Comparison of ENCODE assay signal across 13 cellular contexts in the genomic region with DNA sequence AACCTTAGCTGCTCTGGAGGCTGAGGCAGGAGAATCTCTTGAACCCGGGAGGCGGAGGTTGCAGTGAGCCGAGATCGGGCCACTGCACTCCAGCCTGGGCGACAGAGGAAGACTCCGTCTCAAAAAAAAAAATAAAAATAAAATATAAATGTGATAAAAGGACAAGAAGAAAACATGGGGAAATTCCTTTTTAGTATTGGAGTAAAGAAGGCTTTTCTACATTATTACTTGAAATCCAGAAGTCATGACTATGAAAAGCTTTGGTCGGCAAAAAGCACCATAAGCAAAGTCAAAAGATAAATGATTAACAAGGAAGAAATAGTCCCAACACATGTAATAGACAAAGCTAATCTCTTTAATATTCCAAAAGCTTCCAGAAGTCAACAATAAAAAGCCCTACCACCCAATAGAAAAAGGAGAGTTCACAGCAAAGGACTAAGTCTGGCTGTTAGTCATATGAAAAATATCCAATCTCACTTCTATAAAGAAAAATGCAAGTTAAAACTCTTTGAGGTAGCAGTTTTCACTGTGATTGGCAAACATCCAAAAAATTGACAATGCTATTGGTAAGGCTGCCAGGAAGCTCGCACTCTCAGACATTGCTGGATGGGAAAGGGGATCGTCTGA. TPM values are rescaled to one million over a fixed set of nuclear protein-coding genes. Genes with fewer than 3 reads are reported as not detected.
DNase-seq lines count a peak whose midpoint lies in the region; ATAC-seq and TF ChIP-seq lines count a peak whose summit lies in the region.
"Had no signal": no experiment of that assay in that cellular context is flagged by ENCODE, and none has a peak within 500 bp of the region (broad histone marks: within the 10 kb centered on the region; RNA-seq: fewer than 3 reads in every experiment).

No MANE protein-coding gene starts in this region.

- H3K9me3 ChIP-seq in breast epithelium = no peaks in the 10 kb centered on the region
- H3K9me3 ChIP-seq in prostate gland = no peaks in the 10 kb centered on the region
- H3K9me3 ChIP-seq: vagina had no signal

- H3K4me1 ChIP-seq in breast epithelium (no peaks in the 10 kb centered on the region), prostate gland (replicated peaks) (no peaks in the 10 kb centered on the region)

- H3K36me3 ChIP-seq in breast epithelium = no peaks in the 10 kb centered on the region
- H3K36me3 ChIP-seq in brain microvascular endothelial cell (replicated peaks) = no peaks in the 10 kb centered on the region
- no peaks in the 10 kb centered on the region for H3K36me3 ChIP-seq in prostate gland
- H3K36me3 ChIP-seq: vagina had no signal

- H3K27ac ChIP-seq in breast epithelium (no peak overlapping the region), brain microvascular endothelial cell (no peak overlapping the region), prostate gland (no peak overlapping the region)

- no peak overlapping the region for H3K27ac Mint-ChIP-seq in MCF 10A (ENCODE audit: low read depth, unreplicated experiment)
- peak overlapping the region; percentile 33 for H3K27ac Mint-ChIP-seq in glutamatergic neuron (ENCODE audit: unreplicated experiment)

- ATAC-seq in HG02798 (IDR thresholded peaks at IDR 0.05; ENCODE audit: poor library complexity, unreplicated experiment) = no peak
- ATAC-seq in GM18907 (IDR thresholded peaks at IDR 0.05; ENCODE audit: unreplicated experiment) = no peak

- no peaks in the 10 kb centered on the region for H3K9me3 Mint-ChIP-seq in MCF 10A (ENCODE audit: unreplicated experiment)
- peaks cover 9% of the 10 kb centered on the region for H3K9me3 Mint-ChIP-seq in glutamatergic neuron (ENCODE audit: unreplicated experiment)

- no peaks in the 10 kb centered on the region for H3K27me3 ChIP-seq in breast epithelium
- no peaks in the 10 kb centered on the region for H3K27me3 ChIP-seq in brain microvascular endothelial cell (replicated peaks)
- H3K27me3 ChIP-seq in prostate gland (replicated peaks; ENCODE audit: insufficient read depth) = no peaks in the 10 kb centered on the region
- H3K27me3 ChIP-seq: cardiac muscle cell, vagina had no signal

- H3K4me3 Mint-ChIP-seq in MCF 10A (ENCODE audit: unreplicated experiment) = peak overlapping the region; percentile 89
- no peak overlapping the region for H3K4me3 Mint-ChIP-seq in glutamatergic neuron (ENCODE audit: unreplicated experiment)

- DNase-seq in MCF 10A (ENCODE audit: unreplicated experiment) (no peak), breast epithelium (ENCODE audit: low spot score in 2 of 2) (no peak), SK-MEL-5 (ENCODE audit: low read depth, low spot score) (peak; percentile 4), glutamatergic neuron (no peak), brain microvascular endothelial cell (no peak), prostate gland (ENCODE audit: low spot score) (no peak)
- DNase-seq: activated CD4-positive, CD25-positive, alpha-beta regulatory T cell; DMS79; NCI-H774 had no signal

- 63% methylated on average over 9 of the region's 9 CpGs for WGBS in prostate gland

- TF ChIP-seq CTCF in MCF 10A (IDR thresholded peaks at IDR 0.05; ENCODE audit: unreplicated experiment) (no peak), breast epithelium (IDR thresholded peaks at IDR 0.05) (no peak), glutamatergic neuron (IDR thresholded peaks at IDR 0.05; ENCODE audit: partially characterized antibody, unreplicated experiment) (no peak), brain microvascular endothelial cell (IDR thresholded peaks at IDR 0.05; ENCODE audit: low read depth, low read length, missing control alignments) (no peak), prostate gland (IDR thresholded peaks at IDR 0.05) (no peak)

- in situ Hi-C loops in SK-MEL-5 (cut with HindIII; ENCODE audit: low pct_unique_long_range_greater_than_20kb, low sequenced_read_pairs) (no loop called here), brain microvascular endothelial cell (cut with HindIII; ENCODE audit: low pct_ligation_motif_present, low sequenced_read_pairs) (no loop called here)

- peaks cover 6% of the 10 kb centered on the region for H3K4me1 Mint-ChIP-seq in MCF 10A (ENCODE audit: insufficient read depth, unreplicated experiment)
- H3K4me1 Mint-ChIP-seq in glutamatergic neuron (ENCODE audit: low read depth, unreplicated experiment) = no peaks in the 10 kb centered on the region

- intact Hi-C loops in MCF 10A (cut with micrococcal nuclease) = loop anchor here (5.0 kb wide), 2 partner anchors 222 to 297 kb away; no protein-coding TSS in a partner anchor
- intact Hi-C loops in breast epithelium (cut with DNase I; ENCODE audit: low total_unique reads) = no loop called here
- intact Hi-C loops in prostate gland (cut with DNase I) = loop anchor here (10.0 kb wide), 2 partner anchors 300 to 750 kb away; a partner anchor contains a TSS

- no peaks in the 10 kb centered on the region for H3K27me3 Mint-ChIP-seq in MCF 10A (ENCODE audit: insufficient read depth, unreplicated experiment)
- H3K27me3 Mint-ChIP-seq in glutamatergic neuron (ENCODE audit: unreplicated experiment) = peaks cover 2% of the 10 kb centered on the region

- no peak overlapping the region for H3K4me3 ChIP-seq in breast epithelium
- H3K4me3 ChIP-seq in brain microvascular endothelial cell (ENCODE audit: low read depth, low read length) = no peak overlapping the region
- no peak overlapping the region for H3K4me3 ChIP-seq in prostate gland

- POLR2A ChIA-PET in MCF 10A (lab: Yijun Ruan, JAX) = interaction anchor here (0.7 to 5.0 kb wide), 6 partner anchors 9 to 266 kb away, joined by 3 to 138 read pairs (median 4); a partner anchor contains a TSS

- CTCF ChIA-PET in MCF 10A (lab: Yijun Ruan, JAX) = interaction anchor here (0.7 to 2.3 kb wide), 3 partner anchors 9 to 28 kb away, joined by 3 to 8 read pairs (median 3); no protein-coding TSS in a partner anchor

- H3K36me3 Mint-ChIP-seq in MCF 10A (ENCODE audit: insufficient read depth, unreplicated experiment) (peaks cover 24% of the 10 kb centered on the region), glutamatergic neuron (ENCODE audit: unreplicated experiment) (no peaks in the 10 kb centered on the region)

- BruUV-seq in MCF 10A (replicated peaks; lab: Mats Ljungman, UMichigan) = no TSS peak

- TF ChIP-seq POLR2A in breast epithelium (IDR thresholded peaks at IDR 0.05) (no peak), prostate gland (IDR thresholded peaks at IDR 0.05) (no peak)

RNA-seq across cellular contexts. Expression of a gene that starts 1.5 kb away (rescaled TPM):
- total RNA-seq in MCF 10A (2022) (159 and 172 TPM in 2 replicates), breast epithelium (100 to 1,000 TPM in 2 of 3 donors, 10 to 100 TPM in 1; 69.2 to 122 (median 111) TPM), glutamatergic neuron (ENCODE audit: unreplicated experiment) (118 TPM), prostate gland (100 to 1,000 TPM; 125 to 192 TPM)
- total RNA-seq in SK-MEL-5 (2014; rRNA removed; shearing (Covaris generic)) = 65.5 and 69.6 TPM in 2 replicates
- 107 and 121 TPM in 2 replicates for polyA plus RNA-seq in SK-MEL-5 (2015; cell fraction: cytosol; rRNA removed)
- 42.6 and 48.6 TPM in 2 replicates for polyA plus RNA-seq in SK-MEL-5 (2015; cell fraction: nucleus; rRNA removed)

RNA-seq across cellular contexts. Expression of a gene that starts 10.4 kb away (rescaled TPM):
- total RNA-seq in MCF 10A (2022) (57.6 and 78.1 TPM in 2 replicates), breast epithelium (10 to 100 TPM; 47.4 to 75.4 (median 73.6) TPM), glutamatergic neuron (ENCODE audit: unreplicated experiment) (42.4 TPM), prostate gland (100 to 1,000 TPM in 1 of 2 donors, 10 to 100 TPM in 1; 77.1 to 107 TPM)
- total RNA-seq in SK-MEL-5 (2014; rRNA removed; shearing (Covaris generic)) = 116 and 117 TPM in 2 replicates
- 110 and 126 TPM in 2 replicates for polyA plus RNA-seq in SK-MEL-5 (2015; cell fraction: cytosol; rRNA removed)
- 23.9 and 30.0 TPM in 2 replicates for polyA plus RNA-seq in SK-MEL-5 (2015; cell fraction: nucleus; rRNA removed)
